ENCODE assay signal across 22 cellular contexts in the genomic region with DNA sequence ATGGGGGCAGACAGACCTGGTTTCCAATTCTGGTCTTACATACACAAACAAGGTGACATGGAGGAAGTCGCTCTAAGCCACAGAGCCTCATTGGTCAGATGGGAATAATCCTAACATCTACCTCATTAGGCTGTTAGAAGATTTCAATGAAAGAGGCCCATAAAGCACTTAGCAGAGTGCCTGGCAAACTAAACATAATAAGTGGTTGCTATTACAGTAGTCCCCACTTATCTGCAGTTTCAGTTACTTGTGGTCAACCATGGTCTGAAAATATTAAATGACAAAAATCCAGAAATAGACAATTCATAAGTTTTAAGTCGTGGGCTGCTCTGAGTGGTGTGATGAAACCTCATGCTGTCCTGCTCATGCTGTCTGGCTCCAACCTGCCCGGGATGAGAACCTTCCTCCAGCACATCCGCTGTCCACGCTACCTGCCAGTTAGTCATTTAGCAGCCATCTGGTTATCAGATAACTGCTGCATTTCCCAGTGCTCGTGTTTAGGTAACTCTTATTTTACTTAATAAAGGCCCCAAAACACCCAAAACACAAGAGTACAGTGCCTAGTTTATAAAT.
"Had no signal": no experiment of that assay in that cellular context is flagged by ENCODE, and none has a peak within 500 bp of the region (broad histone marks: within the 10 kb centered on the region; RNA-seq: fewer than 3 reads in every experiment).

No MANE protein-coding gene starts in this region.

- H3K27me3 ChIP-seq: adrenal gland had no signal

- H3K27ac ChIP-seq: adrenal gland, SJSA1 had no signal

- H3K36me3 ChIP-seq: adrenal gland, SJSA1 had no signal

- DNase-seq: activated CD4-positive, alpha-beta T cell treated with anti-CD3 and anti-CD28 coated beads for 48 hours; activated CD4-positive, alpha-beta T cell treated with anti-CD3 and anti-CD28 coated beads, Interleukin-2, amount 50 U/mL, for 4 hours; activated CD4-positive, CD25-positive, alpha-beta regulatory T cell treated with anti-CD3 and anti-CD28 coated beads, Interleukin-2, amount 50 U/mL, for 72 hours; activated CD8-positive, alpha-beta memory T cell treated with anti-CD3 and anti-CD28 coated beads, Interleukin-2, amount 50 U/mL, for 48 hours; activated CD8-positive, alpha-beta T cell treated with anti-CD3 and anti-CD28 coated beads, Interleukin-2, amount 10 ng/mL, durations not matched to agents 7 days and 5 days; activated naive CD4-positive, alpha-beta T cell treated with anti-CD3 and anti-CD28 coated beads, Interleukin-2, amount 50 U/mL, for 16 hours; activated naive CD8-positive, alpha-beta T cell treated with anti-CD3 and anti-CD28 coated beads, Interleukin-2, amount 10 ng/mL, durations not matched to agents 7 days and 5 days; activated T-cell treated with anti-CD3 and anti-CD28 coated beads, Interleukin-2, amount 50 U/mL, for 1 hour; adrenal gland; anterior cingulate cortex; Karpas-422; MM.1S; NCI-H1105; NCI-H1694; NCI-H2029; NCI-H2171; NCI-H345; NCI-H524; NCI-H82; PC-3; SHP77 had no signal

- H3K4me3 ChIP-seq: adrenal gland, SJSA1 had no signal

- H3K4me1 ChIP-seq: adrenal gland, SJSA1 had no signal
